Comparison of ENCODE assay signal across 1 cellular context in genomic region chr11:86523738-86524602, GRCh38.
TF ChIP-seq lines count a peak whose summit lies in the region.

No MANE protein-coding gene starts in this region.

TF ChIP-seq in A549, 52 proteins besides CTCF, POLR2A, EP300 and RAD21 (continued from another document):
- TF ChIP-seq HES2 (IDR thresholded peaks at IDR 0.05) (peak; percentile 62; the same call in 1 of the 2 replicates), JUNB (IDR thresholded peaks at IDR 0.05) (peak; percentile 100), CHD2 (IDR thresholded peaks at IDR 0.05; ENCODE audit: low read length, partially characterized antibody) (no peak), EHF (CRISPR knock-in tag; IDR thresholded peaks at IDR 0.05) (peak; percentile 62; the same call in 1 of the 2 replicates), TFCP2L1 (CRISPR knock-in tag; IDR thresholded peaks at IDR 0.05) (no peak), BCL3 (IDR thresholded peaks at IDR 0.05) (peak; percentile 99), HOXA7 (CRISPR knock-in tag; IDR thresholded peaks at IDR 0.05) (peak; percentile 1), CBX2 (IDR thresholded peaks at IDR 0.05; ENCODE audit: borderline replicate concordance, low read depth) (no peak), MYC (IDR thresholded peaks at IDR 0.05; ENCODE audit: borderline replicate concordance, low read length) (peak; percentile 60; the same call in 1 of the 2 replicates), ZFP36 (IDR thresholded peaks at IDR 0.05; ENCODE audit: borderline replicate concordance, partially characterized antibody) (peak; percentile 23), SREBF2 (IDR thresholded peaks at IDR 0.05) (no peak), RARB (CRISPR knock-in tag; IDR thresholded peaks at IDR 0.05) (0 out of 2 replicates have a peak, but pooled peaks have one; percentile 48), ZC3H11A (IDR thresholded peaks at IDR 0.05) (no peak), RFX5 (IDR thresholded peaks at IDR 0.05) (no peak), FOXS1 (CRISPR knock-in tag; IDR thresholded peaks at IDR 0.05) (peak; percentile 95; the same call in 1 of the 2 replicates), USF2 (IDR thresholded peaks at IDR 0.05) (no peak), NR3C1 (IDR thresholded peaks at IDR 0.05) (no peak), CHD4 (IDR thresholded peaks at IDR 0.05; ENCODE audit: borderline replicate concordance) (no peak), HOXB13 (CRISPR knock-in tag; IDR thresholded peaks at IDR 0.05; ENCODE audit: low read depth) (peak; percentile 15; the same call in 1 of the 2 replicates), GATA3 (IDR thresholded peaks at IDR 0.05; ENCODE audit: borderline replicate concordance) (peak; percentile 100), BHLHE40 (IDR thresholded peaks at IDR 0.05; ENCODE audit: low read depth, low read length) (peak; percentile 33; the same call in 1 of the 2 replicates), FOSB (CRISPR knock-in tag; IDR thresholded peaks at IDR 0.05) (peak; percentile 27; the same call in 1 of the 2 replicates), NFE2L2 (conservative IDR thresholded peaks at IDR 0.05; ENCODE audit: low read length) (no peak), HEYL (CRISPR knock-in tag; IDR thresholded peaks at IDR 0.05) (no peak), MAX (IDR thresholded peaks at IDR 0.05) (peak; percentile 93), RCOR1 (IDR thresholded peaks at IDR 0.05; ENCODE audit: low read depth, low read length) (no peak), HMGXB4 (CRISPR knock-in tag; IDR thresholded peaks at IDR 0.05; ENCODE audit: borderline replicate concordance) (no peak), E2F6 (IDR thresholded peaks at IDR 0.05; ENCODE audit: borderline replicate concordance, low read depth) (no peak; the same call in 1 of the 2 replicates), CBX8 (IDR thresholded peaks at IDR 0.05) (no peak), MAZ (IDR thresholded peaks at IDR 0.05; ENCODE audit: borderline replicate concordance, low read depth, low read length) (no peak), NPAS2 (CRISPR knock-in tag; IDR thresholded peaks at IDR 0.05; ENCODE audit: borderline replicate concordance) (no peak), TP53 (CRISPR knock-in tag; IDR thresholded peaks at IDR 0.05) (no peak), FOSL2 (IDR thresholded peaks at IDR 0.05) (peak; percentile 100), FOSL2 (CRISPR knock-in tag; IDR thresholded peaks at IDR 0.05) (peak; percentile 100), ESRRA (IDR thresholded peaks at IDR 0.05; ENCODE audit: borderline replicate concordance, low read length) (no peak), ELK1 (IDR thresholded peaks at IDR 0.05; ENCODE audit: low read depth, low read length) (no peak), CEBPB (IDR thresholded peaks at IDR 0.05) (peak; percentile 80 to 93), POLR2AphosphoS2 (conservative IDR thresholded peaks at IDR 0.05; ENCODE audit: low read length) (no peak), PBX3 (IDR thresholded peaks at IDR 0.05) (peak; percentile 84)
